1 cellular context compared by ENCODE assay signal in genomic region chr1:230867903-230868735, GRCh38.
A peak's percentile ranks its signal among the peaks of the same experiment; 100 is the strongest.
TF ChIP-seq lines count a peak whose summit lies in the region.

A gene with protein sequence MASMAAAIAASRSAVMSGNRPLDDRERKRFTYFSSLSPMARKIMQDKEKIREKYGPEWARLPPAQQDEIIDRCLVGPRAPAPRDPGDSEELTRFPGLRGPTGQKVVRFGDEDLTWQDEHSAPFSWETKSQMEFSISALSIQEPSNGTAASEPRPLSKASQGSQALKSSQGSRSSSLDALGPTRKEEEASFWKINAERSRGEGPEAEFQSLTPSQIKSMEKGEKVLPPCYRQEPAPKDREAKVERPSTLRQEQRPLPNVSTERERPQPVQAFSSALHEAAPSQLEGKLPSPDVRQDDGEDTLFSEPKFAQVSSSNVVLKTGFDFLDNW (minus strand): TSS chr1:230868521. CDS start chr1:230868512, 9 bp downstream.

TF ChIP-seq in K562, 482 proteins besides CTCF, POLR2A, EP300 and RAD21 (continued from another document and continues in another):
- TF ChIP-seq TEAD1 (CRISPR knock-in tag; IDR thresholded peaks at IDR 0.05) (peak in 1 of 2 experiments; percentile 63; a peak in 1 of 4 replicates), ZNF354B (CRISPR knock-in tag; IDR thresholded peaks at IDR 0.05) (no peak), TEAD4 (IDR thresholded peaks at IDR 0.05; ENCODE audit: low read length) (no peak), TEAD4 (CRISPR knock-in tag; IDR thresholded peaks at IDR 0.05; ENCODE audit: borderline replicate concordance) (0 out of 2 replicates have a peak, but pooled peaks have one; percentile 52), SREBF2 (CRISPR knock-in tag; IDR thresholded peaks at IDR 0.05) (no peak), GTF2F1 (IDR thresholded peaks at IDR 0.05; ENCODE audit: low read depth, low read length) (no peak), PCBP1 (IDR thresholded peaks at IDR 0.05; ENCODE audit: low read depth, low read length, poor library complexity, severe bottlenecking) (peak; percentile 39), PCBP2 (IDR thresholded peaks at IDR 0.05; ENCODE audit: low read depth, low read length, poor library complexity, severe bottlenecking) (no peak), ARID4B (CRISPR knock-in tag; IDR thresholded peaks at IDR 0.05) (peak; percentile 81), KDM5B (IDR thresholded peaks at IDR 0.05; ENCODE audit: insufficient replicate concordance, low read depth, low read length) (peak; percentile 77), YY1 (IDR thresholded peaks at IDR 0.05; ENCODE audit: borderline replicate concordance in 1 of 3, control insufficient read depth in 1 of 3, extremely low read depth in 1 of 3, insufficient read depth in 3 of 3, insufficient read length in 1 of 3, insufficient replicate concordance in 2 of 3, low read depth in 1 of 3, low read length in 2 of 3) (peak; percentile 67 to 90 (median 83)), NFATC3 (IDR thresholded peaks at IDR 0.05) (no peak), HEY1 (CRISPR knock-in tag; IDR thresholded peaks at IDR 0.05; ENCODE audit: borderline replicate concordance) (no peak), ATF2 (CRISPR knock-in tag; IDR thresholded peaks at IDR 0.05) (no peak), TCF7L2 (IDR thresholded peaks at IDR 0.05; ENCODE audit: low read depth, low read length) (no peak), ZNF184 (CRISPR knock-in tag; IDR thresholded peaks at IDR 0.05) (no peak), HIVEP1 (CRISPR knock-in tag; IDR thresholded peaks at IDR 0.05) (no peak), DIDO1 (tag; IDR thresholded peaks at IDR 0.05; ENCODE audit: low read depth) (no peak), ZBED1 (IDR thresholded peaks at IDR 0.05) (no peak), ZNF316 (IDR thresholded peaks at IDR 0.05) (no peak), GABPA (tag; conservative IDR thresholded peaks at IDR 0.05; ENCODE audit: low read depth) (no peak), L3MBTL2 (IDR thresholded peaks at IDR 0.05) (peak; percentile 47), PHF8 (IDR thresholded peaks at IDR 0.05; ENCODE audit: borderline replicate concordance, low read length) (peak; percentile 81), YBX1 (IDR thresholded peaks at IDR 0.05) (no peak), NONO (IDR thresholded peaks at IDR 0.05; ENCODE audit: low read depth in 2 of 2, low read length in 1 of 2) (no peak), POLR2H (tag; IDR thresholded peaks at IDR 0.05; ENCODE audit: low read depth) (no peak), HMGN3 (IDR thresholded peaks at IDR 0.05; ENCODE audit: borderline replicate concordance, extremely low read depth, insufficient read length, low read depth, low read length) (peak; percentile 22), SMARCA4 (IDR thresholded peaks at IDR 0.05) (no peak), KDM2B (CRISPR knock-in tag; IDR thresholded peaks at IDR 0.05) (peak; percentile 14; the same call in 1 of the 2 replicates), ZNF253 (CRISPR knock-in tag; conservative IDR thresholded peaks at IDR 0.05) (no peak), SRSF3 (IDR thresholded peaks at IDR 0.05; ENCODE audit: insufficient read depth, low read length) (0 out of 2 replicates have a peak, but pooled peaks have one; percentile 56), BRF1 (IDR thresholded peaks at IDR 0.05; ENCODE audit: borderline replicate concordance, extremely low read depth, insufficient read length) (no peak), ZNF24 (IDR thresholded peaks at IDR 0.05) (no peak), RBBP5 (IDR thresholded peaks at IDR 0.05; ENCODE audit: borderline replicate concordance, insufficient read depth, low read length, poor library complexity, severe bottlenecking) (peak; percentile 82), PRDM10 (IDR thresholded peaks at IDR 0.05; ENCODE audit: partially characterized antibody) (peak; percentile 63), AFF1 (IDR thresholded peaks at IDR 0.05; ENCODE audit: low read depth in 1 of 2, partially characterized antibody in 2 of 2) (no peak), ZSCAN29 (IDR thresholded peaks at IDR 0.05) (no peak), CBX8 (IDR thresholded peaks at IDR 0.05; ENCODE audit: borderline replicate concordance, extremely low read depth, low read depth, low read length, poor library complexity, severe bottlenecking) (no peak), PRMT5 (CRISPR knock-in tag; IDR thresholded peaks at IDR 0.05) (no peak), CREB5 (CRISPR knock-in tag; IDR thresholded peaks at IDR 0.05) (no peak), ATF6 (CRISPR knock-in tag; IDR thresholded peaks at IDR 0.05) (no peak), ZFP36 (IDR thresholded peaks at IDR 0.05; ENCODE audit: low read depth, low read length, partially characterized antibody) (peak; percentile 78), TAL1 (IDR thresholded peaks at IDR 0.05) (no peak), ESRRA (IDR thresholded peaks at IDR 0.05; ENCODE audit: borderline replicate concordance, low read depth) (no peak), POLR2G (IDR thresholded peaks at IDR 0.05; ENCODE audit: low read depth, low read length) (peak; percentile 84), SMAD3 (CRISPR knock-in tag; conservative IDR thresholded peaks at IDR 0.05) (no peak), MECOM (CRISPR knock-in tag; IDR thresholded peaks at IDR 0.05) (no peak)
